ENCODE assay signal across 8 cellular contexts in the genomic region with DNA sequence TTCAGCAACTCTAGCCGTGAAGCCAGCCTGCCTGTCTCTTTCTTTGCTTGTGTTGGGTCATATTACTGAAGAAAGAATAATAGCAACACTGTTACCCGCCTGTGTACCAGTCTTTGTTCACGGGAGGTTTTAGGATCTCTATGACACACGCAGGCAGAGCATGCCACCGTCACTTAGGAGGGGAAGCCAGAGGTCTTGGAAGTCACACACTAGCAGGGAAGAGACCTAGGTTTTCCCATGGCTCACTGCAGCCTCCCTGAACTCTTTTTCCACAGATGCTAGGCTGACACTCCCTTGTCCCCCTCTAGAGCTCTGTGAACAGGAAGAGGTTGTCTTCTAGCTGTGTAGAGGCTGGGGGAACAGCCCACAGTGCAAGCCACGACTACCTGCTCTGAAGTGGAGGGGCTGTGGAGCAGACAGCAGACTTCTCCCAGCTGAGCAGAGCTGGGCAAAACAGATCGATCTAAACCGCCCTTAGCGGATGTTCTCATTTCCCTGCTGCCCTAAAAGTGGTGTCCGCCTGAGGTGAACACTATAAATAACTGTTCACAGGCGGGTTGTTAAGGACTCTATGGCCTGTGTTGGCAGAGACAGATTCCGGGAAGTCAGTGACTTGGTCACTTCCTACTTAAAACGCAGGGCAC.
A peak's percentile ranks its signal among the peaks of the same experiment; 100 is the strongest.
DNase-seq lines count a peak whose midpoint lies in the region; ATAC-seq and TF ChIP-seq lines count a peak whose summit lies in the region.

No MANE protein-coding gene starts in this region.

- peaks cover 32% of the 10 kb centered on the region for H3K4me1 ChIP-seq in upper lobe of right lung

- intact Hi-C loops in upper lobe of right lung (cut with DNase I), result no loop called here

- DNase-seq in activated gamma-delta T cell treated with Interleukin-2 at 50 U/mL for 16 hours (peak; percentile 23), activated gamma-delta T cell (lab: John Stamatoyannopoulos, UW) (no peak), midbrain (lab: John Stamatoyannopoulos, UW) (peak; percentile 59), upper lobe of right lung (no peak), HEK293T (ENCODE audit: extremely low spot score) (no peak)

- H3K9me3 ChIP-seq in upper lobe of right lung, result no peaks in the 10 kb centered on the region

- POLR2A ChIA-PET in HEK293T (lab: Yijun Ruan, JAX), result interaction anchor here (0.7 kb wide), 1 partner anchor 32 kb away, joined by 3 read pairs; no protein-coding TSS in a partner anchor

- CTCF ChIA-PET in HEK293T (lab: Yijun Ruan, JAX), result interaction anchor here (1.0 kb wide), 1 partner anchor 13 kb away, joined by 3 read pairs; no protein-coding TSS in a partner anchor

- H3K4me3 ChIP-seq in upper lobe of right lung, result no peak overlapping the region

- TF ChIP-seq CTCF in upper lobe of right lung (IDR thresholded peaks at IDR 0.05), result no peak

- no peaks in the 10 kb centered on the region for H3K36me3 ChIP-seq in upper lobe of right lung

- ATAC-seq in upper lobe of right lung (peak; percentile 77), GM19395 (IDR thresholded peaks at IDR 0.05; ENCODE audit: unreplicated experiment) (no peak), GM18498 (IDR thresholded peaks at IDR 0.05; ENCODE audit: unreplicated experiment) (no peak)

- H3K27ac ChIP-seq in angular gyrus (ENCODE audit: low read depth, low read length) (peak overlapping the region; percentile 46), upper lobe of right lung (peak overlapping the region; percentile 73)

- no peaks in the 10 kb centered on the region for H3K27me3 ChIP-seq in upper lobe of right lung

TF ChIP-seq in HEK293T, 16 proteins besides CTCF, POLR2A, EP300 and RAD21:
- TF ChIP-seq LEF1 (IDR thresholded peaks at IDR 0.05; ENCODE audit: borderline replicate concordance), result no peak

Comparison
In these comparisons a context has a peak if more than half of its experiments do, and no peak if none do; other contexts are left out.
1. DNase-seq: peak in activated gamma-delta T cell treated with Interleukin-2 at 50 U/mL for 16 hours (single experiment) and midbrain (single experiment); none in activated gamma-delta T cell (single experiment), upper lobe of right lung (single experiment) and HEK293T (single experiment).